In the genomic region with DNA sequence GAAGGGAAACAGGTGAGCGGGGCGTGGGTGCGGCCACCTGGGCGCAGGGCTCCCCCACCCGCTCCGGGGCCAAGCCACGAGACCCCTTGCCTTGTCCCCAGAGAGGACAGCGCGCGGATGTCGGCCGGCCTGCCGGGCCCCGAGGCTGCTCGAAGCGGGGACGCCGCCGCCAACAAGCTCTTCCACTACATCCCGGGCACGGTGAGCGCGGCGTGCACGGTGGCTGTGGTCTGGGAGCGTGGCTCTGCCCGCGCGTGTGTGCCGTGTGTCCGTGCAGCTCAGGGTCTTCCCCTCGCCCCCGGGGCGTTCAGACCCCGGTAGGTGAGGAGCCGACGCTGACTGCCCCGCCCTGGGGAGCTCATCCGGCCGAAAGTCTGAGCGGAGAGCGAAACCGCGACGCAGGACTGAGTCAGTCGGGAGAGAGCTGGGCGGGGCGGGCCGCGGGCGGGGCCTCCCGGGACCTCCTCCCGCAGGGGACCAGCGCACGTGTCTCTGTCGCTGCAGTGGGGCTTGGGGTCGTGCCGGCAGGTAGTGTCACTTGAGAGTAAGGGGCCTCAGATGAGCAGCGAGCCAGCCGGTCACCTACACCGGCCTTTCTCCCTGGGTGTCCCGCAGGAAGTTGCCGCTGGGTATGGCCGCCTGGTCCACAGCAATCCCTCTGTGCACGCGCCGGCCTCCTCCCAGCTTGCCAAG, we compare ENCODE assay signal across 2 cellular contexts.
TF ChIP-seq lines count a peak whose summit lies in the region.

No MANE protein-coding gene starts in this region.

TF ChIP-seq in IMR-90, 13 proteins besides CTCF, POLR2A, EP300 and RAD21:
- TF ChIP-seq RCOR1 (IDR thresholded peaks at IDR 0.05; ENCODE audit: insufficient replicate concordance, low read length) (no peak), FOS (IDR thresholded peaks at IDR 0.05; ENCODE audit: low read depth, low read length) (no peak), MXI1 (IDR thresholded peaks at IDR 0.05; ENCODE audit: borderline replicate concordance, low read depth, low read length) (peak; percentile 51; the same call in 1 of the 2 replicates), RFX5 (IDR thresholded peaks at IDR 0.05; ENCODE audit: low read depth, low read length) (no peak), CEBPB (IDR thresholded peaks at IDR 0.05; ENCODE audit: low read depth, low read length) (no peak), CHD1 (IDR thresholded peaks at IDR 0.05; ENCODE audit: low read depth, low read length) (no peak), MAZ (IDR thresholded peaks at IDR 0.05; ENCODE audit: borderline replicate concordance, low read depth, low read length) (peak; percentile 84; the same call in 1 of the 2 replicates), BHLHE40 (IDR thresholded peaks at IDR 0.05; ENCODE audit: low read depth, low read length) (peak; percentile 58; the same call in 1 of the 2 replicates)
- TF ChIP-seq, protein P1, sequence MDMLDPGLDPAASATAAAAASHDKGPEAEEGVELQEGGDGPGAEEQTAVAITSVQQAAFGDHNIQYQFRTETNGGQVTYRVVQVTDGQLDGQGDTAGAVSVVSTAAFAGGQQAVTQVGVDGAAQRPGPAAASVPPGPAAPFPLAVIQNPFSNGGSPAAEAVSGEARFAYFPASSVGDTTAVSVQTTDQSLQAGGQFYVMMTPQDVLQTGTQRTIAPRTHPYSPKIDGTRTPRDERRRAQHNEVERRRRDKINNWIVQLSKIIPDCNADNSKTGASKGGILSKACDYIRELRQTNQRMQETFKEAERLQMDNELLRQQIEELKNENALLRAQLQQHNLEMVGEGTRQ (IDR thresholded peaks at IDR 0.05; ENCODE audit: low read depth, low read length), result peak; percentile 25; the same call in 1 of the 2 replicates

TF ChIP-seq in SK-N-SH, 30 proteins besides CTCF, POLR2A, EP300 and RAD21:
- TF ChIP-seq POLR2AphosphoS5 (IDR thresholded peaks at IDR 0.05; ENCODE audit: low read depth, low read length), result no peak
- TF ChIP-seq CHD2 (IDR thresholded peaks at IDR 0.05; ENCODE audit: low read length, partially characterized antibody), result no peak
- TF ChIP-seq, protein P2, sequence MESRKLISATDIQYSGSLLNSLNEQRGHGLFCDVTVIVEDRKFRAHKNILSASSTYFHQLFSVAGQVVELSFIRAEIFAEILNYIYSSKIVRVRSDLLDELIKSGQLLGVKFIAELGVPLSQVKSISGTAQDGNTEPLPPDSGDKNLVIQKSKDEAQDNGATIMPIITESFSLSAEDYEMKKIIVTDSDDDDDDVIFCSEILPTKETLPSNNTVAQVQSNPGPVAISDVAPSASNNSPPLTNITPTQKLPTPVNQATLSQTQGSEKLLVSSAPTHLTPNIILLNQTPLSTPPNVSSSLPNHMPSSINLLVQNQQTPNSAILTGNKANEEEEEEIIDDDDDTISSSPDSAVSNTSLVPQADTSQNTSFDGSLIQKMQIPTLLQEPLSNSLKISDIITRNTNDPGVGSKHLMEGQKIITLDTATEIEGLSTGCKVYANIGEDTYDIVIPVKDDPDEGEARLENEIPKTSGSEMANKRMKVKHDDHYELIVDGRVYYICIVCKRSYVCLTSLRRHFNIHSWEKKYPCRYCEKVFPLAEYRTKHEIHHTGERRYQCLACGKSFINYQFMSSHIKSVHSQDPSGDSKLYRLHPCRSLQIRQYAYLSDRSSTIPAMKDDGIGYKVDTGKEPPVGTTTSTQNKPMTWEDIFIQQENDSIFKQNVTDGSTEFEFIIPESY (IDR thresholded peaks at IDR 0.05; ENCODE audit: borderline replicate concordance, low read depth), result no peak
- no peak for TF ChIP-seq SMC3 (IDR thresholded peaks at IDR 0.05; ENCODE audit: low read depth, low read length)
